ENCODE assay signal across 13 cellular contexts in the genomic region with DNA sequence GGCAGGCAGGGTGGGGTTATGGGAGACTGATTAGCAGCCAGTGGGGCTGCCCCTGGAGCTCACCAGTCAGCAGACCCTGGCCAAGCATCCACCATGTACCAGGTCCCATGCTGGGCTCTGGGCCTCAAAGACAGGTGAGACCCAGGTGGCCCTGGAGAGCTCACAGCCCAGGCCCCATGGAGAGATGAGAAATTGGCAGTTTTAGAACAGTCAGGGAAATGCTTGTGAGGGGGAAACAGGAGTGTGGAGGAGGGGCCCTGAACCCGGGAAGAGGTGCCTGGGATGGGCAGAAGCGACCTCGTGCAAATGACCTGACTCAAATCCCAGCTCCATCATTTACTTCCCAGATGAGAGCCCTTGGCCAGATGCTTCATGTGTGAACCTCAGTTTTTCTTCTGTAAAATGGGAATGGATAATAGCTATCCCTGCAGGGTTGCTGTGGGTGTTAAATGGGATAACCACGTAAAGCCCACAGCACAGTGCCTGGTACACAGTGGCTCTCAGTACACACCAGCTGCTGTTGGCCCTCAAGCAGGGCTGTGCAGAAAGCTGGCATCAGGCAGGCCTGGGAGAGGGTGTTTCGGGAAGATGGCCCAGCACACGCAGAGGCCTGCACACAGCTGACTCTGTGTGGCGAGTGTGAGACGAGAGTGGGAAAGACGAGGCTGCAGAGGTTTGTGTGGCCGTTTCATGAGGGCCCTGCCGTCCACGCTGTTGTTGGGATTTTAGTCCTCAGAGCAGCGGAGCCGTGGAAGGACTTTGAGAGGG.
"Had no signal": no experiment of that assay in that cellular context is flagged by ENCODE, and none has a peak within 500 bp of the region (broad histone marks: within the 10 kb centered on the region; RNA-seq: fewer than 3 reads in every experiment).

No MANE protein-coding gene starts in this region.

- DNase-seq: activated CD4-positive, alpha-beta T cell treated with anti-CD3 and anti-CD28 coated beads for 36 hours; activated CD8-positive, alpha-beta T cell treated with anti-CD3 and anti-CD28 coated beads for 36 hours; activated naive CD4-positive, alpha-beta T cell treated with anti-CD3 and anti-CD28 coated beads, Interleukin-2, amount 10 ng/mL, durations not matched to agents 7 days and 5 days; activated T-cell treated with anti-CD3 and anti-CD28 coated beads for 4 hours; immature natural killer cell; left colon; mammary epithelial cell; T-cell; trophoblast cell had no signal

- H3K4me1 Mint-ChIP-seq: activated CD4-positive, alpha-beta T cell treated with anti-CD3 and anti-CD28 coated beads for 36 hours; activated naive CD4-positive, alpha-beta T cell treated with anti-CD3 and anti-CD28 coated beads, Interleukin-2, amount 10 ng/mL, durations not matched to agents 7 days and 5 days; activated T-helper 17 cell treated with anti-CD3 and anti-CD28 coated beads, Interleukin-2, amount 50 U/mL, for 72 hours; immature natural killer cell; nephron; T-cell had no signal

- H3K36me3 ChIP-seq: adrenal gland had no signal

- ATAC-seq: activated CD4-positive, alpha-beta T cell treated with anti-CD3 and anti-CD28 coated beads for 36 hours; activated CD8-positive, alpha-beta T cell treated with anti-CD3 and anti-CD28 coated beads for 36 hours; activated T-helper 17 cell treated with anti-CD3 and anti-CD28 coated beads, Interleukin-2, amount 50 U/mL, for 72 hours; left colon; T-cell had no signal

- H3K27me3 Mint-ChIP-seq: activated naive CD4-positive, alpha-beta T cell treated with anti-CD3 and anti-CD28 coated beads, Interleukin-2, amount 10 ng/mL, durations not matched to agents 7 days and 5 days had no signal

- H3K4me3 Mint-ChIP-seq: activated CD4-positive, alpha-beta T cell treated with anti-CD3 and anti-CD28 coated beads for 36 hours; activated CD8-positive, alpha-beta T cell treated with anti-CD3 and anti-CD28 coated beads for 36 hours; activated naive CD4-positive, alpha-beta T cell treated with anti-CD3 and anti-CD28 coated beads, Interleukin-2, amount 10 ng/mL, durations not matched to agents 7 days and 5 days; activated T-helper 17 cell treated with anti-CD3 and anti-CD28 coated beads, Interleukin-2, amount 50 U/mL, for 72 hours; immature natural killer cell; nephron; T-cell had no signal

- H3K27ac Mint-ChIP-seq: activated CD4-positive, alpha-beta T cell treated with anti-CD3 and anti-CD28 coated beads for 36 hours; activated CD8-positive, alpha-beta T cell treated with anti-CD3 and anti-CD28 coated beads for 36 hours; activated naive CD4-positive, alpha-beta T cell treated with anti-CD3 and anti-CD28 coated beads, Interleukin-2, amount 10 ng/mL, durations not matched to agents 7 days and 5 days; activated T-helper 17 cell treated with anti-CD3 and anti-CD28 coated beads, Interleukin-2, amount 50 U/mL, for 72 hours; immature natural killer cell; nephron; T-cell had no signal

- H3K4me1 ChIP-seq: adrenal gland had no signal

- H3K27ac ChIP-seq: adrenal gland, VCaP had no signal

- H3K9me3 ChIP-seq: adrenal gland had no signal

- H3K4me3 ChIP-seq: adrenal gland had no signal

- H3K9me3 Mint-ChIP-seq: activated CD8-positive, alpha-beta T cell treated with anti-CD3 and anti-CD28 coated beads for 36 hours; activated naive CD4-positive, alpha-beta T cell treated with anti-CD3 and anti-CD28 coated beads, Interleukin-2, amount 10 ng/mL, durations not matched to agents 7 days and 5 days; activated T-helper 17 cell treated with anti-CD3 and anti-CD28 coated beads, Interleukin-2, amount 50 U/mL, for 72 hours; immature natural killer cell; nephron; T-cell had no signal

- H3K36me3 Mint-ChIP-seq: activated naive CD4-positive, alpha-beta T cell treated with anti-CD3 and anti-CD28 coated beads, Interleukin-2, amount 10 ng/mL, durations not matched to agents 7 days and 5 days; immature natural killer cell; T-cell had no signal

- H3K27me3 ChIP-seq: adrenal gland had no signal
